ENCODE assay signal across 15 cellular contexts in the genomic region with DNA sequence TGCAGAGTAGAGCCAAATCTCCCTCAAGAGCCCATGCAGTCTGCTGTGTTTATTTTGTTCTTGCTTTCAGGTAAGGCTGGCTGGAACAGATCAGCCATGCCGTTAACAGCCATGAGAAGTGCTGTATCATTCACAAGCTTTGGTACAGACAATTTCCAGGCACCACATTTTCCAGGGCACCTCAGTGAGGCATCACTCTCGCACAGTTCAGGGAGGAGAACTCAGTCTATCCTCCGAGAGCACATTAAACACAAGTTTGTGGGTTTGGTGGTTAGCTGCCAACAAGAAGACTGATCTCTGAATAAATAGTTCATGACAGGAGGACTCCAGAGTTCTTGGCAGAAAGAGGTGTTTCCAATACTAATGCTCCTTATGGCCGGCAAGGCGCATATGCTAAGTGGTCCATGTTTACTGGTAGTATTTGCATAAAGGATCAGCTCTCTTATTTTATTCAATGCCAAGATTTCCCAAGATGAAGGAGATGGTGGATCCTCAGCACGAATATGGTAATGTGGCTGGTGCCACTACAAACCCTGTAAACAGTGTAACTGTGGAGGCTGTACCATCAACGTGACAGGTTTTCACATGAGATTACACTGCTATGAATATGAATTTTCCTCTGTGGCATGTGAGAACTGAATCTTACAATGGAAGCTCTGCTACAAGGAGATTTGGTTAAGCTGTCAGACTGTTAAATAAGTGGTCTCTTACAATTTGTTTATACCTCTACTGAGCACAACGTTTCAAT. TPM values are rescaled to one million over a fixed set of nuclear protein-coding genes. Genes with fewer than 3 reads are reported as not detected.
DNase-seq lines count a peak whose midpoint lies in the region; ATAC-seq and TF ChIP-seq lines count a peak whose summit lies in the region.
"Had no signal": no experiment of that assay in that cellular context is flagged by ENCODE, and none has a peak within 500 bp of the region (broad histone marks: within the 10 kb centered on the region; RNA-seq: fewer than 3 reads in every experiment).

No MANE protein-coding gene starts in this region.

- H3K4me1 ChIP-seq in HAP-1, result peaks cover 22% of the 10 kb centered on the region

- no peak overlapping the region for H3K4me3 ChIP-seq in HAP-1

- peak overlapping the region in 4 of 5 experiments; percentile 14 to 82 (median 54) for H3K4me3 Mint-ChIP-seq in brain
- H3K4me3 Mint-ChIP-seq: activated T-helper 1 cell treated with anti-CD3 and anti-CD28 coated beads, Interleukin-12 subunit alpha, Interleukin-12 subunit beta, Interleukin-2, Interleukin-4 antibody, amounts not matched to agents 30 ng/mL and 10 ng/mL and 1 ng/mL, durations not matched to agents 14 hours and 24 hours and 36 hours; effector memory CD8-positive, alpha-beta T cell had no signal

- TF ChIP-seq CTCF in brain (conservative IDR thresholded peaks at IDR 0.05), result no peak

- peaks cover 0 to 7% (median 0%) of the 10 kb centered on the region in 5 experiments for H3K9me3 Mint-ChIP-seq in brain
- H3K9me3 Mint-ChIP-seq: activated T-helper 1 cell treated with anti-CD3 and anti-CD28 coated beads, Interleukin-12 subunit alpha, Interleukin-12 subunit beta, Interleukin-2, Interleukin-4 antibody, amounts not matched to agents 30 ng/mL and 10 ng/mL and 1 ng/mL, durations not matched to agents 14 hours and 24 hours and 36 hours; effector memory CD8-positive, alpha-beta T cell had no signal

- H3K9me3 ChIP-seq in HAP-1, result no peaks in the 10 kb centered on the region

- in situ Hi-C loops in HAP-1 (cut with MboI; ENCODE audit: low sequenced_read_pairs), result no loop called here

- no peaks in the 10 kb centered on the region for H3K27me3 ChIP-seq in HAP-1 (ENCODE audit: low read depth)

- no peaks in the 10 kb centered on the region for H3K36me3 Mint-ChIP-seq in brain

- ATAC-seq in HG03196 (IDR thresholded peaks at IDR 0.05; ENCODE audit: unreplicated experiment) (no peak), GM19351 (IDR thresholded peaks at IDR 0.05; ENCODE audit: unreplicated experiment) (no peak)
- ATAC-seq: effector memory CD8-positive, alpha-beta T cell had no signal

- peaks cover 33% of the 10 kb centered on the region for H3K4me1 Mint-ChIP-seq in brain

- no peaks in the 10 kb centered on the region for H3K36me3 ChIP-seq in HAP-1 (replicated peaks)
- H3K36me3 ChIP-seq: brain microvascular endothelial cell had no signal

- H3K27me3 Mint-ChIP-seq in brain, result no peaks in the 10 kb centered on the region

- H3K27ac Mint-ChIP-seq in brain, result peak overlapping the region; percentile 78 to 97 (median 85)
- H3K27ac Mint-ChIP-seq: activated T-helper 1 cell treated with anti-CD3 and anti-CD28 coated beads, Interleukin-12 subunit alpha, Interleukin-12 subunit beta, Interleukin-2, Interleukin-4 antibody, amounts not matched to agents 30 ng/mL and 10 ng/mL and 1 ng/mL, durations not matched to agents 14 hours and 24 hours and 36 hours; effector memory CD8-positive, alpha-beta T cell had no signal

- DNase-seq in HAP-1 (ENCODE audit: low spot score in 2 of 2), result peak; percentile 31 to 75
- DNase-seq in NCI-H510A (lab: John Stamatoyannopoulos, UW), result peak; percentile 20
- DNase-seq in retina, result peak; percentile 44
- no peak for DNase-seq in inferior parietal cortex (ENCODE audit: extremely low spot score)
- DNase-seq in activated CD4-positive, alpha-beta T cell treated with anti-CD3 and anti-CD28 coated beads, Interleukin-2, amount 50 U/mL, for 4 hours, result no peak
- DNase-seq: activated CD4-positive, alpha-beta T cell treated with anti-CD3 and anti-CD28 coated beads for 4 hours; brain microvascular endothelial cell; effector memory CD8-positive, alpha-beta T cell; kidney; small intestine; T-helper 1 cell had no signal

RNA-seq across cellular contexts. Expression of a gene that starts 30.2 kb away (rescaled TPM):
- 5.8 TPM for polyA plus RNA-seq in brain (ENCODE audit: insufficient read depth, low read depth, low replicate concordance)

Comparison
In these comparisons a context has a peak if more than half of its experiments do, and no peak if none do; other contexts are left out.
1. DNase-seq: peak in HAP-1 (2 of 2), NCI-H510A (single experiment) and retina (single experiment); none in inferior parietal cortex (single experiment) and activated CD4-positive, alpha-beta T cell treated with anti-CD3 and anti-CD28 coated beads, Interleukin-2, amount 50 U/mL, for 4 hours (0 of 2).